Comparison of ENCODE assay signal across 36 cellular contexts in the genomic region with DNA sequence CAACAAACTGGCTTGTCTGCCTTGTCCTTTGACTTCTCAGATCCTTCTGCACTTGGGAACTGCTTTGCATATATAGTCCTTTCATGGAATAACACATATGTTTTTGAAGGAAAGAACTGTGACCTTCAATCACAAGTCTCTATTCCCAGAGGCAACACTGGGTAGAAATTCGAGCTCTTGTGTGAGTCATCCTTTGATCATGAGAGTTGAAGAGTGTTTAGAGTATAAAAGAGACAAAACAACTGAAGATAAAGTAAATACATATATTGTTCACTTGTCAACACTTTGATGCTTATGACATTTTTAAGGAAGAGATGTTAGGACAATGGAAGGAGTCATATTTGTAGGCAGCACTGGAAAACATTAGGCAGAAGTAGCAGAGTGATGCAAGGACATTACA. TPM values are rescaled to one million over a fixed set of nuclear protein-coding genes. Genes with fewer than 3 reads are reported as not detected.
"Had no signal": no experiment of that assay in that cellular context is flagged by ENCODE, and none has a peak within 500 bp of the region (broad histone marks: within the 10 kb centered on the region; RNA-seq: fewer than 3 reads in every experiment).

No MANE protein-coding gene starts in this region.

- H3K27me3 ChIP-seq: colonic mucosa, neutrophil, ovary, right lobe of liver, testis had no signal

- H3K36me3 ChIP-seq: colonic mucosa, heart right ventricle, left ventricle myocardium inferior, neutrophil, ovary, right lobe of liver, transverse colon had no signal

- H3K4me1 ChIP-seq: colonic mucosa, foreskin keratinocyte, heart right ventricle, left ventricle myocardium inferior, right lobe of liver, transverse colon had no signal

- ATAC-seq: activated CD4-positive, alpha-beta T cell treated with anti-CD3 and anti-CD28 coated beads for 36 hours; activated CD8-positive, alpha-beta memory T cell treated with anti-CD3 and anti-CD28 coated beads, Interleukin-2, amount 10 ng/mL, durations not matched to agents 7 days and 5 days; activated CD8-positive, alpha-beta T cell treated with anti-CD3 and anti-CD28 coated beads, Interleukin-2, amount 10 ng/mL, durations not matched to agents 7 days and 5 days; activated naive CD8-positive, alpha-beta T cell treated with anti-CD3 and anti-CD28 coated beads, Interleukin-2, amount 50 U/mL, for 24 hours; foreskin keratinocyte; heart right ventricle; right lobe of liver; stimulated activated naive CD8-positive, alpha-beta T cell treated with anti-CD3 and anti-CD28 coated beads, Interleukin-15, Interleukin-2, amounts not matched to agents 100 U/mL and 50 U/mL, for 24 hours had no signal

- FAIRE-seq: endometrium, islet of Langerhans, urothelium cell line had no signal

- H3K9me3 ChIP-seq: colonic mucosa, neutrophil, ovary, right lobe of liver, testis, transverse colon had no signal

- H3K27me3 Mint-ChIP-seq: progenitor cell of endocrine pancreas had no signal

- H3K4me3 Mint-ChIP-seq: activated CD4-positive, alpha-beta T cell treated with anti-CD3 and anti-CD28 coated beads for 36 hours; activated CD8-positive, alpha-beta memory T cell treated with anti-CD3 and anti-CD28 coated beads, Interleukin-2, amount 10 ng/mL, durations not matched to agents 7 days and 5 days; activated CD8-positive, alpha-beta T cell treated with anti-CD3 and anti-CD28 coated beads, Interleukin-2, amount 10 ng/mL, durations not matched to agents 7 days and 5 days; activated naive CD4-positive, alpha-beta T cell treated with anti-CD3 and anti-CD28 coated beads, Interleukin-2, amount 50 U/mL, for 24 hours; activated naive CD8-positive, alpha-beta T cell treated with anti-CD3 and anti-CD28 coated beads, Interleukin-2, amount 50 U/mL, for 24 hours; nephron had no signal

- H3K36me3 Mint-ChIP-seq: activated CD8-positive, alpha-beta memory T cell treated with anti-CD3 and anti-CD28 coated beads, Interleukin-2, amount 10 ng/mL, durations not matched to agents 7 days and 5 days; activated naive CD4-positive, alpha-beta T cell treated with anti-CD3 and anti-CD28 coated beads, Interleukin-2, amount 50 U/mL, for 24 hours had no signal

- DNase-seq: activated CD4-positive, alpha-beta T cell treated with anti-CD3 and anti-CD28 coated beads for 36 hours; activated CD4-positive, CD25-positive, alpha-beta regulatory T cell; activated CD8-positive, alpha-beta memory T cell treated with anti-CD3 and anti-CD28 coated beads, Interleukin-2, amount 10 ng/mL, durations not matched to agents 7 days and 5 days; activated CD8-positive, alpha-beta T cell treated with anti-CD3 and anti-CD28 coated beads, Interleukin-2, amount 10 ng/mL, durations not matched to agents 7 days and 5 days; activated naive CD8-positive, alpha-beta T cell treated with anti-CD3 and anti-CD28 coated beads, Interleukin-2, amount 50 U/mL, for 24 hours; activated T-cell treated with anti-CD3 and anti-CD28 coated beads, Interleukin-2, amount 50 U/mL, for 48 hours; amygdala; colonic mucosa; effector CD8-positive, alpha-beta T cell; foreskin keratinocyte; heart right ventricle; left ventricle myocardium inferior; mesendoderm; ovary; right lobe of liver; stimulated activated CD4-positive, alpha-beta T cell treated with anti-CD3 and anti-CD28 coated beads, Interleukin-12 subunit alpha, Interleukin-12 subunit beta, amount 100 ng/mL, for 4 hours; stimulated activated CD4-positive, alpha-beta T cell treated with anti-CD3 and anti-CD28 coated beads, Interleukin-4, amount 100 ng/mL, for 1 hour; stimulated activated naive CD8-positive, alpha-beta T cell treated with anti-CD3 and anti-CD28 coated beads, Interleukin-15, Interleukin-2, amounts not matched to agents 100 U/mL and 50 U/mL, for 24 hours; testis; transverse colon had no signal

- H3K4me3 ChIP-seq: colonic mucosa, heart right ventricle, left ventricle myocardium inferior, lung, ovary, right lobe of liver, skin epidermis, testis, transverse colon had no signal

- H3K27ac Mint-ChIP-seq: activated CD4-positive, alpha-beta T cell treated with anti-CD3 and anti-CD28 coated beads for 36 hours; activated CD8-positive, alpha-beta memory T cell treated with anti-CD3 and anti-CD28 coated beads, Interleukin-2, amount 10 ng/mL, durations not matched to agents 7 days and 5 days; activated CD8-positive, alpha-beta T cell treated with anti-CD3 and anti-CD28 coated beads, Interleukin-2, amount 10 ng/mL, durations not matched to agents 7 days and 5 days; activated naive CD4-positive, alpha-beta T cell treated with anti-CD3 and anti-CD28 coated beads, Interleukin-2, amount 50 U/mL, for 24 hours; activated naive CD8-positive, alpha-beta T cell treated with anti-CD3 and anti-CD28 coated beads, Interleukin-2, amount 50 U/mL, for 24 hours; activated T-helper 2 cell treated with anti-CD3 and anti-CD28 coated beads, Interferon-gamma antibody, Interleukin-2, Interleukin-4, amounts not matched to agents 10 μg/mL and 5 μg/mL and 100 μg/mL, durations not matched to agents 14 hours and 24 hours and 36 hours; nephron; progenitor cell of endocrine pancreas had no signal

- H3K9me3 Mint-ChIP-seq: activated naive CD4-positive, alpha-beta T cell treated with anti-CD3 and anti-CD28 coated beads, Interleukin-2, amount 50 U/mL, for 24 hours; activated naive CD8-positive, alpha-beta T cell treated with anti-CD3 and anti-CD28 coated beads, Interleukin-2, amount 50 U/mL, for 24 hours; activated T-helper 2 cell treated with anti-CD3 and anti-CD28 coated beads, Interferon-gamma antibody, Interleukin-2, Interleukin-4, amounts not matched to agents 10 μg/mL and 5 μg/mL and 100 μg/mL, durations not matched to agents 14 hours and 24 hours and 36 hours had no signal

- H3K27ac ChIP-seq: colonic mucosa, foreskin keratinocyte, heart right ventricle, left ventricle myocardium inferior, neutrophil, ovary, right lobe of liver, skin epidermis, testis, transverse colon had no signal

- H3K4me1 Mint-ChIP-seq: activated CD4-positive, alpha-beta T cell treated with anti-CD3 and anti-CD28 coated beads for 36 hours; activated CD8-positive, alpha-beta memory T cell treated with anti-CD3 and anti-CD28 coated beads, Interleukin-2, amount 10 ng/mL, durations not matched to agents 7 days and 5 days; activated naive CD4-positive, alpha-beta T cell treated with anti-CD3 and anti-CD28 coated beads, Interleukin-2, amount 50 U/mL, for 24 hours; activated naive CD8-positive, alpha-beta T cell treated with anti-CD3 and anti-CD28 coated beads, Interleukin-2, amount 50 U/mL, for 24 hours had no signal

RNA-seq across cellular contexts. Expression of a gene that starts 5.2 kb away (rescaled TPM):
- total RNA-seq: activated CD4-positive, alpha-beta T cell treated with anti-CD3 and anti-CD28 coated beads for 36 hours; activated CD8-positive, alpha-beta memory T cell treated with anti-CD3 and anti-CD28 coated beads, Interleukin-2, amount 10 ng/mL, durations not matched to agents 7 days and 5 days; activated CD8-positive, alpha-beta T cell treated with anti-CD3 and anti-CD28 coated beads, Interleukin-2, amount 10 ng/mL, durations not matched to agents 7 days and 5 days; activated T-helper 2 cell treated with anti-CD3 and anti-CD28 coated beads, Interferon-gamma antibody, Interleukin-2, Interleukin-4, amounts not matched to agents 10 μg/mL and 5 μg/mL and 100 μg/mL, durations not matched to agents 14 hours and 24 hours and 36 hours; colonic mucosa; dermis microvascular lymphatic vessel endothelial cell; epithelial cell of proximal tubule; foreskin keratinocyte; glomerular endothelial cell; heart right ventricle; left ventricle myocardium inferior; lung; progenitor cell of endocrine pancreas; renal cortical epithelial cell; right lobe of liver; T-helper 1 cell treated with Interleukin-12 subunit alpha and Interleukin-12 subunit beta and Interleukin-4 antibody, amounts not matched to agents 30 ng/mL and 1 ng/mL, for 36 hours; transverse colon had no signal
- polyA plus RNA-seq: foreskin keratinocyte, heart right ventricle, lung, ovary had no signal

RNA-seq across cellular contexts. Expression of a gene that starts 5.2 kb away (rescaled TPM):
- total RNA-seq: activated CD4-positive, alpha-beta T cell treated with anti-CD3 and anti-CD28 coated beads for 36 hours; activated CD8-positive, alpha-beta memory T cell treated with anti-CD3 and anti-CD28 coated beads, Interleukin-2, amount 10 ng/mL, durations not matched to agents 7 days and 5 days; activated CD8-positive, alpha-beta T cell treated with anti-CD3 and anti-CD28 coated beads, Interleukin-2, amount 10 ng/mL, durations not matched to agents 7 days and 5 days; activated T-helper 2 cell treated with anti-CD3 and anti-CD28 coated beads, Interferon-gamma antibody, Interleukin-2, Interleukin-4, amounts not matched to agents 10 μg/mL and 5 μg/mL and 100 μg/mL, durations not matched to agents 14 hours and 24 hours and 36 hours; colonic mucosa; dermis microvascular lymphatic vessel endothelial cell; epithelial cell of proximal tubule; foreskin keratinocyte; glomerular endothelial cell; left ventricle myocardium inferior; lung; mononuclear cell; progenitor cell of endocrine pancreas; renal cortical epithelial cell; T-helper 1 cell treated with Interleukin-12 subunit alpha and Interleukin-12 subunit beta and Interleukin-4 antibody, amounts not matched to agents 30 ng/mL and 1 ng/mL, for 36 hours had no signal
- polyA plus RNA-seq: foreskin keratinocyte had no signal

RNA-seq across cellular contexts. Expression of a gene that starts 8.5 kb away (rescaled TPM):
- total RNA-seq: activated CD4-positive, alpha-beta T cell treated with anti-CD3 and anti-CD28 coated beads for 36 hours; activated CD8-positive, alpha-beta memory T cell treated with anti-CD3 and anti-CD28 coated beads, Interleukin-2, amount 10 ng/mL, durations not matched to agents 7 days and 5 days; activated CD8-positive, alpha-beta T cell treated with anti-CD3 and anti-CD28 coated beads, Interleukin-2, amount 10 ng/mL, durations not matched to agents 7 days and 5 days; activated T-helper 2 cell treated with anti-CD3 and anti-CD28 coated beads, Interferon-gamma antibody, Interleukin-2, Interleukin-4, amounts not matched to agents 10 μg/mL and 5 μg/mL and 100 μg/mL, durations not matched to agents 14 hours and 24 hours and 36 hours; colonic mucosa; dermis microvascular lymphatic vessel endothelial cell; epithelial cell of proximal tubule; foreskin keratinocyte; glomerular endothelial cell; heart right ventricle; left ventricle myocardium inferior; lung; mononuclear cell; ovary; progenitor cell of endocrine pancreas; renal cortical epithelial cell; right lobe of liver; T-helper 1 cell treated with Interleukin-12 subunit alpha and Interleukin-12 subunit beta and Interleukin-4 antibody, amounts not matched to agents 30 ng/mL and 1 ng/mL, for 36 hours; testis; transverse colon had no signal
- polyA plus RNA-seq: foreskin keratinocyte, heart right ventricle, lung, ovary had no signal

RNA-seq across cellular contexts. Expression of a gene that starts 45.7 kb away (rescaled TPM):
- total RNA-seq: activated CD4-positive, alpha-beta T cell treated with anti-CD3 and anti-CD28 coated beads for 36 hours; activated CD8-positive, alpha-beta memory T cell treated with anti-CD3 and anti-CD28 coated beads, Interleukin-2, amount 10 ng/mL, durations not matched to agents 7 days and 5 days; activated CD8-positive, alpha-beta T cell treated with anti-CD3 and anti-CD28 coated beads, Interleukin-2, amount 10 ng/mL, durations not matched to agents 7 days and 5 days; activated T-helper 2 cell treated with anti-CD3 and anti-CD28 coated beads, Interferon-gamma antibody, Interleukin-2, Interleukin-4, amounts not matched to agents 10 μg/mL and 5 μg/mL and 100 μg/mL, durations not matched to agents 14 hours and 24 hours and 36 hours; colonic mucosa; dermis microvascular lymphatic vessel endothelial cell; epithelial cell of proximal tubule; foreskin keratinocyte; glomerular endothelial cell; heart right ventricle; left ventricle myocardium inferior; lung; mononuclear cell; ovary; progenitor cell of endocrine pancreas; renal cortical epithelial cell; right lobe of liver; T-helper 1 cell treated with Interleukin-12 subunit alpha and Interleukin-12 subunit beta and Interleukin-4 antibody, amounts not matched to agents 30 ng/mL and 1 ng/mL, for 36 hours; transverse colon had no signal
- polyA plus RNA-seq: foreskin keratinocyte, heart right ventricle, lung, ovary had no signal
